Comparison of ENCODE assay signal across 1 cellular context in the genomic region with DNA sequence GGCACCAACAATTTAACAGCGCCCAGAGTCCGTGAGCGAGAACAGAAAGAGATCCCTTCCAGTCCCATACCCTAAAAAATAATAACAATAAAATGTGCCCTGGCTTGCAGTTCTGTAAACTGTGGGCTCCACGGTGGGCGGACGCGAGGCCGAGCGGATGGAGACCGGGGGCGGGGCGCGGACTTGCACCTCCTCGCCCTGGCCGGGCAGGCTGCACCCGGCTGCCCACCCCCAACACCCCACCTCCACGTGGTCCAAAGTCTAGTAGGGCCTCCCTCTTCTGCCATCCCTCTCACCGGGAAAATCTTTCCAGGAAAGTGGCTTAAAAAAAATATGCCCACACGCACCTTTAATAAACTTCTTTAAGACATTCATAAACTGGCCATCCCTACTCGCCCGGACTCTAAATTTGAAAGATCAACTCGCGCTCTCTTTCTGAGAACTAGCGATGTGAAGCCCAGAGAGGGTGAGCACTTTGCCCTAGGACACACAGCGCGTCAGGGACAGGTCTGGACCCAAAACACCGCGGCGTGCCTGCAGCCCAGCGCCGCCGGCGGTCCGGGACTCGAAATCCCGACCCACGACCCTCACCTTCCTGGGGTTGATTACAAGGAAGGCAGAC.
TF ChIP-seq lines count a peak whose summit lies in the region.

No MANE protein-coding gene starts in this region.

TF ChIP-seq in HepG2, 621 proteins besides CTCF, POLR2A, EP300 and RAD21 (continued from another document):
- TF ChIP-seq, protein P1, sequence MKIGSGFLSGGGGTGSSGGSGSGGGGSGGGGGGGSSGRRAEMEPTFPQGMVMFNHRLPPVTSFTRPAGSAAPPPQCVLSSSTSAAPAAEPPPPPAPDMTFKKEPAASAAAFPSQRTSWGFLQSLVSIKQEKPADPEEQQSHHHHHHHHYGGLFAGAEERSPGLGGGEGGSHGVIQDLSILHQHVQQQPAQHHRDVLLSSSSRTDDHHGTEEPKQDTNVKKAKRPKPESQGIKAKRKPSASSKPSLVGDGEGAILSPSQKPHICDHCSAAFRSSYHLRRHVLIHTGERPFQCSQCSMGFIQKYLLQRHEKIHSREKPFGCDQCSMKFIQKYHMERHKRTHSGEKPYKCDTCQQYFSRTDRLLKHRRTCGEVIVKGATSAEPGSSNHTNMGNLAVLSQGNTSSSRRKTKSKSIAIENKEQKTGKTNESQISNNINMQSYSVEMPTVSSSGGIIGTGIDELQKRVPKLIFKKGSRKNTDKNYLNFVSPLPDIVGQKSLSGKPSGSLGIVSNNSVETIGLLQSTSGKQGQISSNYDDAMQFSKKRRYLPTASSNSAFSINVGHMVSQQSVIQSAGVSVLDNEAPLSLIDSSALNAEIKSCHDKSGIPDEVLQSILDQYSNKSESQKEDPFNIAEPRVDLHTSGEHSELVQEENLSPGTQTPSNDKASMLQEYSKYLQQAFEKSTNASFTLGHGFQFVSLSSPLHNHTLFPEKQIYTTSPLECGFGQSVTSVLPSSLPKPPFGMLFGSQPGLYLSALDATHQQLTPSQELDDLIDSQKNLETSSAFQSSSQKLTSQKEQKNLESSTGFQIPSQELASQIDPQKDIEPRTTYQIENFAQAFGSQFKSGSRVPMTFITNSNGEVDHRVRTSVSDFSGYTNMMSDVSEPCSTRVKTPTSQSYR (CRISPR knock-in tag; IDR thresholded peaks at IDR 0.05; ENCODE audit: borderline replicate concordance) = peak; percentile 7; the same call in 1 of the 2 replicates
- TF ChIP-seq HNRNPH1 (optimal IDR thresholded peaks at IDR 0.05; ENCODE audit: low read depth, low read length) (no peak), ZFP36 (IDR thresholded peaks at IDR 0.05; ENCODE audit: borderline replicate concordance, low read depth, low read length, partially characterized antibody) (peak; percentile 49), MBNL3 (CRISPR knock-in tag; conservative IDR thresholded peaks at IDR 0.05) (no peak), TMF1 (CRISPR knock-in tag; IDR thresholded peaks at IDR 0.05; ENCODE audit: low read depth) (no peak), BCL6 (CRISPR knock-in tag; IDR thresholded peaks at IDR 0.05) (peak; percentile 60), HNF4G (IDR thresholded peaks at IDR 0.05; ENCODE audit: borderline replicate concordance, low read depth, low read length) (0 out of 2 replicates have a peak, but pooled peaks have one; percentile 15), HNF4G (CRISPR knock-in tag; IDR thresholded peaks at IDR 0.05; ENCODE audit: borderline replicate concordance, low read depth) (no peak), ZNF839 (CRISPR knock-in tag; IDR thresholded peaks at IDR 0.05; ENCODE audit: borderline replicate concordance) (no peak), RCOR2 (CRISPR knock-in tag; IDR thresholded peaks at IDR 0.05) (peak; percentile 38; the same call in 1 of the 2 replicates), ZNF768 (CRISPR knock-in tag; IDR thresholded peaks at IDR 0.05) (peak; percentile 100), ADNP (CRISPR knock-in tag; IDR thresholded peaks at IDR 0.05) (peak; percentile 55; the same call in 1 of the 2 replicates), CHD4 (IDR thresholded peaks at IDR 0.05; ENCODE audit: borderline replicate concordance, low read length) (peak; percentile 78), ZNF749 (CRISPR knock-in tag; IDR thresholded peaks at IDR 0.05; ENCODE audit: borderline replicate concordance) (0 out of 2 replicates have a peak, but pooled peaks have one; percentile 6), ZMYM3 (CRISPR knock-in tag; IDR thresholded peaks at IDR 0.05) (peak; percentile 98), KDM1A (CRISPR knock-in tag; IDR thresholded peaks at IDR 0.05) (peak; percentile 94), XRCC5 (optimal IDR thresholded peaks at IDR 0.05; ENCODE audit: low read length) (no peak), ZNF772 (CRISPR knock-in tag; IDR thresholded peaks at IDR 0.05) (no peak), SRSF1 (optimal IDR thresholded peaks at IDR 0.05; ENCODE audit: low read depth, low read length) (peak; percentile 46), ZNF629 (CRISPR knock-in tag; conservative IDR thresholded peaks at IDR 0.05) (no peak)
- TF ChIP-seq, protein P2, sequence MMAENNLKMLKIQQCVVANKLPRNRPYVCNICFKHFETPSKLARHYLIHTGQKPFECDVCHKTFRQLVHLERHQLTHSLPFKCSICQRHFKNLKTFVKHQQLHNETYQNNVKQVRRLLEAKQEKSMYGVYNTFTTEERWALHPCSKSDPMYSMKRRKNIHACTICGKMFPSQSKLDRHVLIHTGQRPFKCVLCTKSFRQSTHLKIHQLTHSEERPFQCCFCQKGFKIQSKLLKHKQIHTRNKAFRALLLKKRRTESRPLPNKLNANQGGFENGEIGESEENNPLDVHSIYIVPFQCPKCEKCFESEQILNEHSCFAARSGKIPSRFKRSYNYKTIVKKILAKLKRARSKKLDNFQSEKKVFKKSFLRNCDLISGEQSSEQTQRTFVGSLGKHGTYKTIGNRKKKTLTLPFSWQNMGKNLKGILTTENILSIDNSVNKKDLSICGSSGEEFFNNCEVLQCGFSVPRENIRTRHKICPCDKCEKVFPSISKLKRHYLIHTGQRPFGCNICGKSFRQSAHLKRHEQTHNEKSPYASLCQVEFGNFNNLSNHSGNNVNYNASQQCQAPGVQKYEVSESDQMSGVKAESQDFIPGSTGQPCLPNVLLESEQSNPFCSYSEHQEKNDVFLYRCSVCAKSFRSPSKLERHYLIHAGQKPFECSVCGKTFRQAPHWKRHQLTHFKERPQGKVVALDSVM (CRISPR knock-in tag; IDR thresholded peaks at IDR 0.05) = no peak
- TF ChIP-seq, protein P3, sequence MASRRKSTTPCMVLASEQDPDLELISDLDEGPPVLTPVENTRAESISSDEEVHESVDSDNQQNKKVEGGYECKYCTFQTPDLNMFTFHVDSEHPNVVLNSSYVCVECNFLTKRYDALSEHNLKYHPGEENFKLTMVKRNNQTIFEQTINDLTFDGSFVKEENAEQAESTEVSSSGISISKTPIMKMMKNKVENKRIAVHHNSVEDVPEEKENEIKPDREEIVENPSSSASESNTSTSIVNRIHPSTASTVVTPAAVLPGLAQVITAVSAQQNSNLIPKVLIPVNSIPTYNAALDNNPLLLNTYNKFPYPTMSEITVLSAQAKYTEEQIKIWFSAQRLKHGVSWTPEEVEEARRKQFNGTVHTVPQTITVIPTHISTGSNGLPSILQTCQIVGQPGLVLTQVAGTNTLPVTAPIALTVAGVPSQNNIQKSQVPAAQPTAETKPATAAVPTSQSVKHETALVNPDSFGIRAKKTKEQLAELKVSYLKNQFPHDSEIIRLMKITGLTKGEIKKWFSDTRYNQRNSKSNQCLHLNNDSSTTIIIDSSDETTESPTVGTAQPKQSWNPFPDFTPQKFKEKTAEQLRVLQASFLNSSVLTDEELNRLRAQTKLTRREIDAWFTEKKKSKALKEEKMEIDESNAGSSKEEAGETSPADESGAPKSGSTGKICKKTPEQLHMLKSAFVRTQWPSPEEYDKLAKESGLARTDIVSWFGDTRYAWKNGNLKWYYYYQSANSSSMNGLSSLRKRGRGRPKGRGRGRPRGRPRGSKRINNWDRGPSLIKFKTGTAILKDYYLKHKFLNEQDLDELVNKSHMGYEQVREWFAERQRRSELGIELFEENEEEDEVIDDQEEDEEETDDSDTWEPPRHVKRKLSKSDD (CRISPR knock-in tag; IDR thresholded peaks at IDR 0.05; ENCODE audit: low read depth) = 0 out of 2 replicates have a peak, but pooled peaks have one; percentile 7
- TF ChIP-seq, protein P4, sequence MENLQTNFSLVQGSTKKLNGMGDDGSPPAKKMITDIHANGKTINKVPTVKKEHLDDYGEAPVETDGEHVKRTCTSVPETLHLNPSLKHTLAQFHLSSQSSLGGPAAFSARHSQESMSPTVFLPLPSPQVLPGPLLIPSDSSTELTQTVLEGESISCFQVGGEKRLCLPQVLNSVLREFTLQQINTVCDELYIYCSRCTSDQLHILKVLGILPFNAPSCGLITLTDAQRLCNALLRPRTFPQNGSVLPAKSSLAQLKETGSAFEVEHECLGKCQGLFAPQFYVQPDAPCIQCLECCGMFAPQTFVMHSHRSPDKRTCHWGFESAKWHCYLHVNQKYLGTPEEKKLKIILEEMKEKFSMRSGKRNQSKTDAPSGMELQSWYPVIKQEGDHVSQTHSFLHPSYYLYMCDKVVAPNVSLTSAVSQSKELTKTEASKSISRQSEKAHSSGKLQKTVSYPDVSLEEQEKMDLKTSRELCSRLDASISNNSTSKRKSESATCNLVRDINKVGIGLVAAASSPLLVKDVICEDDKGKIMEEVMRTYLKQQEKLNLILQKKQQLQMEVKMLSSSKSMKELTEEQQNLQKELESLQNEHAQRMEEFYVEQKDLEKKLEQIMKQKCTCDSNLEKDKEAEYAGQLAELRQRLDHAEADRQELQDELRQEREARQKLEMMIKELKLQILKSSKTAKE (CRISPR knock-in tag; IDR thresholded peaks at IDR 0.05; ENCODE audit: borderline replicate concordance) = no peak
- TF ChIP-seq, protein P5, sequence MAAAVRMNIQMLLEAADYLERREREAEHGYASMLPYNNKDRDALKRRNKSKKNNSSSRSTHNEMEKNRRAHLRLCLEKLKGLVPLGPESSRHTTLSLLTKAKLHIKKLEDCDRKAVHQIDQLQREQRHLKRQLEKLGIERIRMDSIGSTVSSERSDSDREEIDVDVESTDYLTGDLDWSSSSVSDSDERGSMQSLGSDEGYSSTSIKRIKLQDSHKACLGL (CRISPR knock-in tag; IDR thresholded peaks at IDR 0.05) = 0 out of 2 replicates have a peak, but pooled peaks have one; percentile 25
- TF ChIP-seq, protein P6, sequence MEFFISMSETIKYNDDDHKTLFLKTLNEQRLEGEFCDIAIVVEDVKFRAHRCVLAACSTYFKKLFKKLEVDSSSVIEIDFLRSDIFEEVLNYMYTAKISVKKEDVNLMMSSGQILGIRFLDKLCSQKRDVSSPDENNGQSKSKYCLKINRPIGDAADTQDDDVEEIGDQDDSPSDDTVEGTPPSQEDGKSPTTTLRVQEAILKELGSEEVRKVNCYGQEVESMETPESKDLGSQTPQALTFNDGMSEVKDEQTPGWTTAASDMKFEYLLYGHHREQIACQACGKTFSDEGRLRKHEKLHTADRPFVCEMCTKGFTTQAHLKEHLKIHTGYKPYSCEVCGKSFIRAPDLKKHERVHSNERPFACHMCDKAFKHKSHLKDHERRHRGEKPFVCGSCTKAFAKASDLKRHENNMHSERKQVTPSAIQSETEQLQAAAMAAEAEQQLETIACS (CRISPR knock-in tag; IDR thresholded peaks at IDR 0.05) = no peak
- TF ChIP-seq, protein P7, sequence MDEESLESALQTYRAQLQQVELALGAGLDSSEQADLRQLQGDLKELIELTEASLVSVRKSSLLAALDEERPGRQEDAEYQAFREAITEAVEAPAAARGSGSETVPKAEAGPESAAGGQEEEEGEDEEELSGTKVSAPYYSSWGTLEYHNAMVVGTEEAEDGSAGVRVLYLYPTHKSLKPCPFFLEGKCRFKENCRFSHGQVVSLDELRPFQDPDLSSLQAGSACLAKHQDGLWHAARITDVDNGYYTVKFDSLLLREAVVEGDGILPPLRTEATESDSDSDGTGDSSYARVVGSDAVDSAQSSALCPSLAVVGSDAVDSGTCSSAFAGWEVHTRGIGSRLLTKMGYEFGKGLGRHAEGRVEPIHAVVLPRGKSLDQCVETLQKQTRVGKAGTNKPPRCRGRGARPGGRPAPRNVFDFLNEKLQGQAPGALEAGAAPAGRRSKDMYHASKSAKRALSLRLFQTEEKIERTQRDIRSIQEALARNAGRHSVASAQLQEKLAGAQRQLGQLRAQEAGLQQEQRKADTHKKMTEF (CRISPR knock-in tag; IDR thresholded peaks at IDR 0.05) = 0 out of 2 replicates have a peak, but pooled peaks have one; percentile 8
TF ChIP-seq in HepG2: peak in this region for 16.
